10 cellular contexts compared by ENCODE assay signal in the genomic region with DNA sequence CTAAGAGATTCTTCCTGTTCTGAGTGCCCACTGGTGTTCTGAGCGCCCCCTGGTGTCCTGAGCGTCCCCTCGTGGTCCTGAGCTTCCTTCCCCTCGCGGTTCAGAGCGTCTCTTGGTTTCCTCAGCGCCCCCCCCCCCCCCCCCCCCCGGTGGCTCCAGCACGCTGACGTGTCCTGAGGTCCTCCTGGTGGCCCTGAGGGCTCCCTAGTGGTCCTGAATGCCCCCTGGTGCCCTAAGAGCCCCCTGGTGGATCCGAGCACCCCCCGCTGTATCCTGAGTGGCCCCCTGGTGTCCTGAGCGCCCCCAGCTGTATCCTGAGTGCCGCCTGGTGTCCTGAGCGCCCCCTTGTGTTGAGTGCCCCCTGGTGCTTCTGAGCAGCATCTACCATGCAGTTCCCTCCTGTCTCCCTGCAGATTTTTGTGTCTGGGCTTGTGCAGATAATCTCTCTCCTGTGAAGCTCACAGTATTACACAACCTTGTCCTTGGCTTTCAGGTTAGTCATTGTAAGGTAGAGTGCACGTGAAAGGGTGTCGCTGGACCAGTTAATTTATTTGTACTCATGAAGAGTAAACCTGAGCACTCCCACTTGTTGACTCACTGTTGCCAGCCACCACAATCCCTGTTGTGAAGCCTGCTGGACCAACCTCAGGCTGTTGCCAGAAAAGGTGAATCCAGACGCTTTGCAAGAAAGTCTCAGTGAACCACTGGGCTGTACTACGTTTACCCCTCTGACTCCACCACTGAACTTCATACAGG.
A peak's percentile ranks its signal among the peaks of the same experiment; 100 is the strongest.
DNase-seq lines count a peak whose midpoint lies in the region; ATAC-seq and TF ChIP-seq lines count a peak whose summit lies in the region.
"Had no signal": no experiment of that assay in that cellular context is flagged by ENCODE, and none has a peak within 500 bp of the region (broad histone marks: within the 10 kb centered on the region; RNA-seq: fewer than 3 reads in every experiment).

No MANE protein-coding gene starts in this region.

- TF ChIP-seq CTCF in cardiac fibroblast (IDR thresholded peaks at IDR 0.05; ENCODE audit: low read depth, low read length), result peak; percentile 2

- peak; percentile 43 for ATAC-seq in HG03097 (IDR thresholded peaks at IDR 0.05; ENCODE audit: low FRiP score, unreplicated experiment)
- no peak for ATAC-seq in HG03025 (IDR thresholded peaks at IDR 0.05; ENCODE audit: low FRiP score, unreplicated experiment)
- ATAC-seq: body of pancreas, psoas muscle had no signal

- no peak overlapping the region for H3K4me3 ChIP-seq in cardiac fibroblast (replicated peaks in 1 of 2; ENCODE audit: low read depth in 2 of 2, low read length in 2 of 2)
- H3K4me3 ChIP-seq: body of pancreas, psoas muscle had no signal

- DNase-seq in D341Med (ENCODE audit: low spot score) (peak; percentile 81), T-helper 9 cell (peak; percentile 53), cardiac fibroblast (ENCODE audit: low read depth in 2 of 2) (no peak), ureter (ENCODE audit: low spot score) (no peak), AG08395 (ENCODE audit: low spot score) (no peak)
- peak; percentile 48 for DNase-seq in stimulated activated CD8-positive, alpha-beta memory T cell treated with anti-CD3 and anti-CD28 coated beads, Interleukin-7, amount 100 ng/mL, for 24 hours (ENCODE audit: low read depth)

Comparison
In these comparisons a context has a peak if more than half of its experiments do, and no peak if none do; other contexts are left out.
1. DNase-seq: peak in D341Med (single experiment), T-helper 9 cell (single experiment) and stimulated activated CD8-positive, alpha-beta memory T cell treated with anti-CD3 and anti-CD28 coated beads, Interleukin-7, amount 100 ng/mL, for 24 hours (single experiment); none in cardiac fibroblast (0 of 2), ureter (single experiment) and AG08395 (single experiment).